Comparison of ENCODE assay signal across 11 cellular contexts in genomic region chr3:152430223-152431002, GRCh38.
A peak's percentile ranks its signal among the peaks of the same experiment; 100 is the strongest.
DNase-seq lines count a peak whose midpoint lies in the region.
"Had no signal": no experiment of that assay in that cellular context is flagged by ENCODE, and none has a peak within 500 bp of the region (broad histone marks: within the 10 kb centered on the region; RNA-seq: fewer than 3 reads in every experiment).

No MANE protein-coding gene starts in this region.

- peaks cover 35% of the 10 kb centered on the region for H3K4me1 Mint-ChIP-seq in T-helper 2 cell treated with Interferon-gamma antibody and Interleukin-4, amounts not matched to agents 5 μg/mL and 100 μg/mL, for 36 hours (ENCODE audit: low read depth)

- DNase-seq in NCI-H82 (lab: John Stamatoyannopoulos, UW): peak; percentile 41
- DNase-seq in NCI-H82 treated with DMSO at 0.1 percent for 48 hours (lab: John Stamatoyannopoulos, UW; ENCODE audit: unreplicated experiment): no peak
- peak; percentile 57 to 85 for DNase-seq in NCI-H524 (lab: John Stamatoyannopoulos, UW)
- peak; percentile 42 for DNase-seq in fibroblast of peridontal ligament (ENCODE audit: extremely low read depth)
- no peak for DNase-seq in GF-D8 (lab: John Stamatoyannopoulos, UW)
- DNase-seq in T-helper 2 cell treated with Interferon-gamma antibody and Interleukin-4, amounts not matched to agents 5 μg/mL and 100 μg/mL, for 36 hours (ENCODE audit: low spot score): no peak
- no peak for DNase-seq in AML-193 (lab: John Stamatoyannopoulos, UW)
- DNase-seq: central memory CD4-positive, alpha-beta T cell; NCI-H1436 treated with DMSO at 0.1 percent for 48 hours; nucleus accumbens had no signal

- no peaks in the 10 kb centered on the region for H3K27me3 ChIP-seq in skeletal muscle satellite cell (ENCODE audit: control insufficient read depth, insufficient read depth, low read length)

- peak overlapping the region; percentile 28 for H3K4me2 ChIP-seq in skeletal muscle satellite cell (ENCODE audit: low read length)

- no peak overlapping the region for H3K9ac ChIP-seq in skeletal muscle satellite cell (ENCODE audit: low read depth, low read length)

- peaks cover 10% of the 10 kb centered on the region for H3K9me3 ChIP-seq in skeletal muscle satellite cell (replicated peaks; ENCODE audit: low read length)

- H3K36me3 Mint-ChIP-seq in T-helper 2 cell treated with Interferon-gamma antibody and Interleukin-4, amounts not matched to agents 5 μg/mL and 100 μg/mL, for 36 hours (ENCODE audit: low read depth): peaks cover 70% of the 10 kb centered on the region

- H3K4me1 ChIP-seq in skeletal muscle satellite cell (ENCODE audit: control insufficient read depth, insufficient read depth, low read length): peaks cover 22% of the 10 kb centered on the region

- peaks cover 21% of the 10 kb centered on the region for H3K36me3 ChIP-seq in skeletal muscle satellite cell (ENCODE audit: insufficient read depth, low read length)

- H3K9me3 Mint-ChIP-seq in T-helper 2 cell treated with Interferon-gamma antibody and Interleukin-4, amounts not matched to agents 5 μg/mL and 100 μg/mL, for 36 hours: peaks cover 14% of the 10 kb centered on the region

- no peak overlapping the region for H3K4me3 Mint-ChIP-seq in T-helper 2 cell treated with Interferon-gamma antibody and Interleukin-4, amounts not matched to agents 5 μg/mL and 100 μg/mL, for 36 hours

- H3K4me3 ChIP-seq in skeletal muscle satellite cell (ENCODE audit: low read length): no peak overlapping the region

- no peaks in the 10 kb centered on the region for H3K27me3 Mint-ChIP-seq in T-helper 2 cell treated with Interferon-gamma antibody and Interleukin-4, amounts not matched to agents 5 μg/mL and 100 μg/mL, for 36 hours (ENCODE audit: low read depth)

- no peak overlapping the region for H3K27ac Mint-ChIP-seq in T-helper 2 cell treated with Interferon-gamma antibody and Interleukin-4, amounts not matched to agents 5 μg/mL and 100 μg/mL, for 36 hours

Comparison
In these comparisons a context has a peak if more than half of its experiments do, and no peak if none do; other contexts are left out.
1. DNase-seq: peak in NCI-H82 (single experiment), NCI-H524 (2 of 2) and fibroblast of peridontal ligament (single experiment); none in NCI-H82 treated with DMSO at 0.1 percent for 48 hours (single experiment), GF-D8 (single experiment), T-helper 2 cell treated with Interferon-gamma antibody and Interleukin-4, amounts not matched to agents 5 μg/mL and 100 μg/mL, for 36 hours (single experiment) and AML-193 (0 of 2).